ENCODE assay signal across 1 cellular context in genomic region chr1:185305419-185305818, GRCh38.
TF ChIP-seq lines count a peak whose summit lies in the region.

No MANE protein-coding gene starts in this region.

TF ChIP-seq in H1, 55 proteins besides CTCF, POLR2A, EP300 and RAD21:
- no peak for TF ChIP-seq MAX (IDR thresholded peaks at IDR 0.05)
- peak; percentile 43; the same call in 1 of the 2 replicates for TF ChIP-seq POLR2AphosphoS5 (IDR thresholded peaks at IDR 0.05; ENCODE audit: low read depth, low read length)
TF ChIP-seq in H1: peak in this region for 1.
